In genomic region chr16:11744075-11744470, GRCh38 we compare ENCODE assay signal across 11 cellular contexts. TPM values are rescaled to one million over a fixed set of nuclear protein-coding genes. Genes with fewer than 3 reads are reported as not detected.
DNase-seq lines count a peak whose midpoint lies in the region; ATAC-seq and TF ChIP-seq lines count a peak whose summit lies in the region.
"Had no signal": no experiment of that assay in that cellular context is flagged by ENCODE, and none has a peak within 500 bp of the region (broad histone marks: within the 10 kb centered on the region; RNA-seq: fewer than 3 reads in every experiment).

No MANE protein-coding gene starts in this region.

- no peak for TF ChIP-seq POLR2A in body of pancreas (IDR thresholded peaks at IDR 0.05)

- peaks cover 26 to 37% (median 34%) of the 10 kb centered on the region in 3 donors for H3K4me1 Mint-ChIP-seq in IgD-negative memory B cell
- peaks cover 42% of the 10 kb centered on the region for H3K4me1 Mint-ChIP-seq in nephron progenitor cell

- H3K4me3 Mint-ChIP-seq in IgD-negative memory B cell (peak overlapping the region in 3 of 4 donors; percentile 15 to 97 (median 78)), nephron progenitor cell (peak overlapping the region; percentile 82)

- intact Hi-C loops in body of pancreas (cut with DNase I) = no loop called here

- H3K27me3 ChIP-seq in body of pancreas = no peaks in the 10 kb centered on the region
- H3K27me3 ChIP-seq: cardiac muscle cell, heart left ventricle had no signal

- no peak for DNase-seq in body of pancreas
- DNase-seq in nephron progenitor cell = no peak
- DNase-seq in activated CD4-positive, CD25-positive, alpha-beta regulatory T cell treated with anti-CD3 and anti-CD28 coated beads, Interleukin-2, amount 50 U/mL, for 72 hours = no peak
- no peak for DNase-seq in NK-92 treated with Interleukin-12 subunit alpha and Interleukin-12 subunit beta, amount 100 ng/mL, for 24 hours (lab: John Stamatoyannopoulos, UW)
- DNase-seq in MV-4-11 (lab: John Stamatoyannopoulos, UW) = no peak
- DNase-seq: occipital lobe had no signal

- no peaks in the 10 kb centered on the region for H3K36me3 ChIP-seq in body of pancreas (replicated peaks in 1 of 2; ENCODE audit: insufficient read depth in 1 of 2, low read depth in 2 of 2)

- H3K4me1 ChIP-seq in body of pancreas = peaks cover 61% of the 10 kb centered on the region

- no peaks in the 10 kb centered on the region for H3K9me3 ChIP-seq in body of pancreas
- H3K9me3 ChIP-seq: heart left ventricle had no signal

- TF ChIP-seq CTCF in C4-2B (conservative IDR thresholded peaks at IDR 0.05) (no peak), body of pancreas (IDR thresholded peaks at IDR 0.05) (no peak), nephron progenitor cell (IDR thresholded peaks at IDR 0.05) (no peak)

- 71 to 83% methylated on average over 5 of the region's 5 CpGs for WGBS in body of pancreas, 2 donors

- H3K36me3 Mint-ChIP-seq in IgD-negative memory B cell (no peaks in the 10 kb centered on the region), nephron progenitor cell (ENCODE audit: low read depth) (peaks cover 19% of the 10 kb centered on the region)

- H3K27ac Mint-ChIP-seq in IgD-negative memory B cell = peak overlapping the region in 2 of 3 donors; percentile 93 to 97
- no peak overlapping the region for H3K27ac Mint-ChIP-seq in nephron progenitor cell

- peak overlapping the region; percentile 98 for H3K27ac ChIP-seq in C4-2B
- peak overlapping the region in 3 of 4 donors; percentile 98 to 99 (median 98) for H3K27ac ChIP-seq in body of pancreas
- H3K27ac ChIP-seq: cardiac muscle cell had no signal

- ATAC-seq in body of pancreas (no peak), GM19395 (IDR thresholded peaks at IDR 0.05; ENCODE audit: unreplicated experiment) (no peak)
- ATAC-seq: heart left ventricle had no signal

- H3K4me3 ChIP-seq in body of pancreas = no peak overlapping the region
- H3K4me3 ChIP-seq: cardiac muscle cell had no signal

- H3K9me3 Mint-ChIP-seq in IgD-negative memory B cell = no peaks in the 10 kb centered on the region
- H3K9me3 Mint-ChIP-seq in nephron progenitor cell = no peaks in the 10 kb centered on the region

- no peaks in the 10 kb centered on the region for H3K27me3 Mint-ChIP-seq in IgD-negative memory B cell
- H3K27me3 Mint-ChIP-seq in nephron progenitor cell (ENCODE audit: low read depth, poor library complexity) = no peaks in the 10 kb centered on the region

RNA-seq across cellular contexts. Expression of gene TXNDC11, which starts 1.4 kb away (rescaled TPM):
- 78.0 TPM for polyA plus RNA-seq in IgD-negative memory B cell
- total RNA-seq in body of pancreas = 10 to 100 TPM; 38.4 to 90.3 TPM

RNA-seq across cellular contexts. Expression of gene ZC3H7A, which starts 53.0 kb away (rescaled TPM):
- 37.5 TPM for polyA plus RNA-seq in IgD-negative memory B cell
- total RNA-seq in body of pancreas = 10 to 100 TPM; 26.4 to 49.5 TPM
